8 cellular contexts compared by ENCODE assay signal in the genomic region with DNA sequence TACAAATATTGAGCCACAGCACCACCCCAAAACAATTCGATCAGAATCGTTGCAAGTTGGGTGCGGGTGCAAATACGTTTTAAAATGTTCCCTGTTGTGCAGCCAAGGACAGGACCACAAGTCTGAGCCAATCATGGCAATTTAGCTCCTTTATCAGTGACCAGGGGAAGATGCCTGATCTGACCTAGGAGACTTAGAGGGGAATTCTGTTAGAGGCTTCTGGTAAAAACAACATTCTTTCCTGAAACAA. TPM values are rescaled to one million over a fixed set of nuclear protein-coding genes. Genes with fewer than 3 reads are reported as not detected.
DNase-seq lines count a peak whose midpoint lies in the region; ATAC-seq, FAIRE-seq and TF ChIP-seq lines count a peak whose summit lies in the region.

No MANE protein-coding gene starts in this region.

- H3K36me3 ChIP-seq in astrocyte (ENCODE audit: insufficient read depth, low read length) (no peaks in the 10 kb centered on the region), upper lobe of right lung (no peaks in the 10 kb centered on the region)

- H3K27ac ChIP-seq in astrocyte (ENCODE audit: low read depth, low read length) (no peak overlapping the region), upper lobe of right lung (no peak overlapping the region)

- H3K27me3 Mint-ChIP-seq in activated T-cell treated with anti-CD3 and anti-CD28 coated beads, Interleukin-2, amount 50 U/mL, for 72 hours (ENCODE audit: low read depth): no peaks in the 10 kb centered on the region
- no peaks in the 10 kb centered on the region for H3K27me3 Mint-ChIP-seq in astrocyte (ENCODE audit: low read depth, unreplicated experiment)

- no peak for TF ChIP-seq CTCF in astrocyte (IDR thresholded peaks at IDR 0.05; ENCODE audit: insufficient read depth, low read depth, low read length)
- TF ChIP-seq CTCF in lower leg skin (IDR thresholded peaks at IDR 0.05): no peak
- no peak for TF ChIP-seq CTCF in upper lobe of right lung (IDR thresholded peaks at IDR 0.05)
- TF ChIP-seq CTCF in GM13977 (IDR thresholded peaks at IDR 0.05; ENCODE audit: extremely low read depth, insufficient read depth, missing control alignments): no peak

- no peaks in the 10 kb centered on the region for H4K20me1 ChIP-seq in astrocyte (ENCODE audit: insufficient read depth, low read length)

- intact Hi-C loops in lower leg skin (cut with DNase I; ENCODE audit: low total_unique reads): loop anchor here (10.0 kb wide), 1 partner anchor 253 kb away; no protein-coding TSS in a partner anchor
- intact Hi-C loops in upper lobe of right lung (cut with DNase I): loop anchor here (10.0 kb wide), 1 partner anchor 167 kb away; no protein-coding TSS in a partner anchor

- no peak for DNase-seq in activated T-cell treated with anti-CD3 and anti-CD28 coated beads, Interleukin-2, amount 50 U/mL, for 72 hours
- no peak for DNase-seq in activated T-cell treated with anti-CD3 and anti-CD28 coated beads, Interleukin-2, amount 50 U/mL, for 48 hours
- DNase-seq in astrocyte (ENCODE audit: low read depth) (no peak), lower leg skin (ENCODE audit: low spot score in 2 of 2) (no peak), upper lobe of right lung (no peak), mucosa of gallbladder (ENCODE audit: low spot score) (no peak), GM13977 (ENCODE audit: low spot score) (no peak)

- H3K36me3 Mint-ChIP-seq in activated T-cell treated with anti-CD3 and anti-CD28 coated beads, Interleukin-2, amount 50 U/mL, for 72 hours (ENCODE audit: insufficient read depth in 2 of 2): no peaks in the 10 kb centered on the region
- no peaks in the 10 kb centered on the region for H3K36me3 Mint-ChIP-seq in astrocyte (ENCODE audit: low read depth, unreplicated experiment)

- no peak for FAIRE-seq in astrocyte (lab: Jason Lieb, UNC)

- ATAC-seq in activated T-cell treated with anti-CD3 and anti-CD28 coated beads, Interleukin-2, amount 50 U/mL, for 72 hours (replicated peaks in 1 of 2): peak; percentile 16 to 26
- ATAC-seq in HG03378 (IDR thresholded peaks at IDR 0.05; ENCODE audit: unreplicated experiment) (peak; percentile 13), upper lobe of right lung (peak; percentile 20)

- H3K27me3 ChIP-seq in astrocyte (ENCODE audit: insufficient read depth, low read length) (no peaks in the 10 kb centered on the region), upper lobe of right lung (peaks cover 4% of the 10 kb centered on the region)

- in situ Hi-C loops in GM13977 (cut with MboI; ENCODE audit: low pct_unique_long_range_greater_than_20kb, low sequenced_read_pairs, unreplicated experiment): loop anchor here (10.0 kb wide), 1 partner anchor 167 kb away; no protein-coding TSS in a partner anchor

- H3K4me1 ChIP-seq in astrocyte (ENCODE audit: insufficient read depth, low read length): peaks cover 4% of the 10 kb centered on the region
- peaks cover 9% of the 10 kb centered on the region for H3K4me1 ChIP-seq in upper lobe of right lung

- H3K4me3 Mint-ChIP-seq in activated T-cell treated with anti-CD3 and anti-CD28 coated beads, Interleukin-2, amount 50 U/mL, for 72 hours: peak overlapping the region; percentile 83 to 97
- H3K4me3 Mint-ChIP-seq in astrocyte (ENCODE audit: unreplicated experiment): peak overlapping the region; percentile 90

- peaks cover 6% of the 10 kb centered on the region for H3K4me1 Mint-ChIP-seq in activated T-cell treated with anti-CD3 and anti-CD28 coated beads, Interleukin-2, amount 50 U/mL, for 72 hours (ENCODE audit: low read depth)
- peaks cover 1% of the 10 kb centered on the region for H3K4me1 Mint-ChIP-seq in astrocyte (ENCODE audit: low read depth, unreplicated experiment)

- no peak for TF ChIP-seq POLR2A in lower leg skin (IDR thresholded peaks at IDR 0.05)

- H2AFZ ChIP-seq in astrocyte (ENCODE audit: low read depth, low read length): peak overlapping the region; percentile 90

- no peaks in the 10 kb centered on the region for H3K9me3 Mint-ChIP-seq in activated T-cell treated with anti-CD3 and anti-CD28 coated beads, Interleukin-2, amount 50 U/mL, for 72 hours
- no peaks in the 10 kb centered on the region for H3K9me3 Mint-ChIP-seq in astrocyte (ENCODE audit: unreplicated experiment)

- H3K4me3 ChIP-seq in astrocyte (ENCODE audit: insufficient read depth, low read depth, low read length) (peak overlapping the region; percentile 74), lower leg skin (ENCODE audit: low read depth, poor library complexity, severe bottlenecking) (peak overlapping the region; percentile 1), upper lobe of right lung (peak overlapping the region; percentile 56)

- peak overlapping the region; percentile 63 for H3K9ac ChIP-seq in astrocyte (ENCODE audit: low read length)

- H3K79me2 ChIP-seq in astrocyte (ENCODE audit: insufficient read depth, low read length): no peaks in the 10 kb centered on the region

- H3K9me3 ChIP-seq in astrocyte (ENCODE audit: insufficient read depth, low read depth, low read length) (no peaks in the 10 kb centered on the region), upper lobe of right lung (no peaks in the 10 kb centered on the region)

- peak overlapping the region; percentile 93 for H3K4me2 ChIP-seq in astrocyte (ENCODE audit: low read length)

- H3K27ac Mint-ChIP-seq in activated T-cell treated with anti-CD3 and anti-CD28 coated beads, Interleukin-2, amount 50 U/mL, for 72 hours: no peak overlapping the region
- no peak overlapping the region for H3K27ac Mint-ChIP-seq in astrocyte (ENCODE audit: unreplicated experiment)

- 4 to 6% methylated on average over 4 of the region's 4 CpGs for WGBS in lower leg skin, 2 donors

RNA-seq across cellular contexts. Expression of a gene that starts 25.6 kb away (rescaled TPM):
- total RNA-seq in activated T-cell treated with anti-CD3 and anti-CD28 coated beads, Interleukin-2, amount 50 U/mL, for 72 hours: 10 to 100 TPM; 67.6 to 88.7 TPM
- 136 and 143 TPM in 2 replicates for total RNA-seq in astrocyte
- 10 to 100 TPM; 12.8 to 58.1 (median 26.5) TPM for total RNA-seq in lower leg skin
- 55.6 TPM for total RNA-seq in upper lobe of right lung
- 64.5 TPM for total RNA-seq in mucosa of gallbladder

RNA-seq across cellular contexts. Expression of a gene that starts 37.7 kb away (rescaled TPM):
- 10 to 100 TPM; 69.7 to 72.6 TPM for total RNA-seq in activated T-cell treated with anti-CD3 and anti-CD28 coated beads, Interleukin-2, amount 50 U/mL, for 72 hours
- total RNA-seq in astrocyte (33.3 and 33.4 TPM in 2 replicates), lower leg skin (10 to 100 TPM; 41.0 to 63.5 (median 55.1) TPM), upper lobe of right lung (61.1 TPM), mucosa of gallbladder (54.4 TPM)

Comparison
In these comparisons a context has a peak if more than half of its experiments do, and no peak if none do; other contexts are left out.
1. H3K4me3 ChIP-seq: peak in every context shown above with its lines; median percentile 74 in astrocyte; 56 in upper lobe of right lung; 1 in lower leg skin.